ENCODE assay signal across 10 cellular contexts in genomic region chr17:21211825-21212479, GRCh38. TPM values are rescaled to one million over a fixed set of nuclear protein-coding genes. Genes with fewer than 3 reads are reported as not detected.
DNase-seq lines count a peak whose midpoint lies in the region; ATAC-seq, FAIRE-seq and TF ChIP-seq lines count a peak whose summit lies in the region.
"Had no signal": no experiment of that assay in that cellular context is flagged by ENCODE, and none has a peak within 500 bp of the region (broad histone marks: within the 10 kb centered on the region; RNA-seq: fewer than 3 reads in every experiment).

No MANE protein-coding gene starts in this region.

- peaks cover 3% of the 10 kb centered on the region for H3K36me3 Mint-ChIP-seq in activated naive CD8-positive, alpha-beta T cell
- H3K36me3 Mint-ChIP-seq in mesothelial cell of epicardium: peaks cover 4% of the 10 kb centered on the region

- POLR2A ChIA-PET in A549 (lab: Yijun Ruan, JAX): interaction anchor here (1.7 kb wide), 1 partner anchor 72 kb away, joined by 3 read pairs; no protein-coding TSS in a partner anchor

- no peaks in the 10 kb centered on the region for H3K9me3 ChIP-seq in A549

- TF ChIP-seq EP300 in A549 (IDR thresholded peaks at IDR 0.05): no peak

- CTCF ChIA-PET in A549 (lab: Yijun Ruan, JAX): interaction anchor here (0.6 to 2.5 kb wide), 8 partner anchors 10 to 300 kb away, joined by 3 to 7 read pairs (median 4); partner anchors contain the start of gene USP22

- no peak overlapping the region for H3K27ac ChIP-seq in A549

- FAIRE-seq in A549 (lab: Jason Lieb, UNC): no peak

- TF ChIP-seq CTCF in A549 (IDR thresholded peaks at IDR 0.05) (no peak), mesothelial cell of epicardium (IDR thresholded peaks at IDR 0.05; ENCODE audit: unreplicated experiment) (no peak)

- DNase-seq in A549 (ENCODE audit: low read depth in 1 of 2, low spot score in 1 of 2) (no peak), H7 (peak; percentile 26), mesothelial cell of epicardium (ENCODE audit: low spot score in 2 of 2, unreplicated experiment in 2 of 2) (no peak), mucosa of gallbladder (ENCODE audit: low spot score) (no peak), GM19238 (ENCODE audit: insufficient read length, low spot score) (no peak), GM03348 (ENCODE audit: low spot score) (no peak)
- DNase-seq: NCI-H774; stimulated activated CD8-positive, alpha-beta memory T cell treated with anti-CD3 and anti-CD28 coated beads, Interleukin-4, amount 100 ng/mL, for 48 hours had no signal

- H3K27ac Mint-ChIP-seq in activated naive CD8-positive, alpha-beta T cell: peak overlapping the region; percentile 34
- no peak overlapping the region for H3K27ac Mint-ChIP-seq in mesothelial cell of epicardium

- H3K4me1 Mint-ChIP-seq in activated naive CD8-positive, alpha-beta T cell (ENCODE audit: low read depth): peaks cover 52% of the 10 kb centered on the region
- peaks cover 35% of the 10 kb centered on the region for H3K4me1 Mint-ChIP-seq in mesothelial cell of epicardium

- no peaks in the 10 kb centered on the region for H3K27me3 ChIP-seq in H7 (ENCODE audit: control insufficient read depth, insufficient read depth, low read length)

- no peaks in the 10 kb centered on the region for H3K9me3 Mint-ChIP-seq in activated naive CD8-positive, alpha-beta T cell (ENCODE audit: low read depth)
- H3K9me3 Mint-ChIP-seq in mesothelial cell of epicardium: no peaks in the 10 kb centered on the region

- peak overlapping the region; percentile 96 for H3K4me3 Mint-ChIP-seq in activated naive CD8-positive, alpha-beta T cell
- peak overlapping the region; percentile 92 for H3K4me3 Mint-ChIP-seq in mesothelial cell of epicardium

- TF ChIP-seq POLR2A in A549 (IDR thresholded peaks at IDR 0.05; ENCODE audit: low read length): no peak

- no peak for TF ChIP-seq RAD21 in A549 (conservative IDR thresholded peaks at IDR 0.05 in 1 of 2, IDR thresholded peaks at IDR 0.05 in 1 of 2)

- H3K4me3 ChIP-seq in A549: no peak overlapping the region
- H3K4me3 ChIP-seq in H7 (ENCODE audit: insufficient read depth, low read depth, low read length): no peak overlapping the region

- WGBS in A549 (ENCODE audit: missing lambda C conversion rate): 96% methylated on average over 9 of the region's 9 CpGs

- no peak for ATAC-seq in A549
- no peak for ATAC-seq in GM21717 (IDR thresholded peaks at IDR 0.05; ENCODE audit: unreplicated experiment)

- peaks cover 9% of the 10 kb centered on the region for H3K36me3 ChIP-seq in H7 (replicated peaks; ENCODE audit: control insufficient read depth, insufficient read depth, low read length)

- H3K27me3 Mint-ChIP-seq in activated naive CD8-positive, alpha-beta T cell: no peaks in the 10 kb centered on the region
- no peaks in the 10 kb centered on the region for H3K27me3 Mint-ChIP-seq in mesothelial cell of epicardium (ENCODE audit: low read depth)

- H3K4me1 ChIP-seq in A549: peaks cover 29% of the 10 kb centered on the region

- peak overlapping the region; percentile 95 for H3K4me2 ChIP-seq in A549

TF ChIP-seq in A549, 52 proteins besides CTCF, POLR2A, EP300 and RAD21:
- TF ChIP-seq TP53 (CRISPR knock-in tag; IDR thresholded peaks at IDR 0.05): no peak
- TF ChIP-seq FOSL2 (IDR thresholded peaks at IDR 0.05): no peak
- TF ChIP-seq FOSL2 (CRISPR knock-in tag; IDR thresholded peaks at IDR 0.05): no peak
- TF ChIP-seq CBX2 (IDR thresholded peaks at IDR 0.05; ENCODE audit: borderline replicate concordance, low read depth): no peak
- no peak for TF ChIP-seq RNF2 (IDR thresholded peaks at IDR 0.05; ENCODE audit: borderline replicate concordance, low read depth)

RNA-seq across cellular contexts. Expression of gene TMEM11, which starts 2.0 kb away (rescaled TPM):
- polyA plus RNA-seq in A549 (2011; rRNA removed) (57.7 and 61.4 TPM in 2 replicates), A549 (2017; fragmentation: RNase III; extraction: RNeasy Plus Mini Kit Qiagen cat#74134 plus additional on column Dnase treatment) (61.0 to 69.5 TPM (median 62.0 TPM) in 3 replicates)
- 131 and 134 TPM in 2 replicates for polyA plus RNA-seq in A549 (2012; cell fraction: cytosol; rRNA removed)
- polyA plus RNA-seq in A549 (2012; cell fraction: nucleus; rRNA removed): 108 and 123 TPM in 2 replicates
- polyA minus RNA-seq in A549 (2011; rRNA and poly(A)+ RNA removed): 77.3 and 77.6 TPM in 2 replicates
- 24.2 and 26.1 TPM in 2 replicates for total RNA-seq in H7 (2014; rRNA removed; shearing (Covaris generic))
- total RNA-seq in mesothelial cell of epicardium (19.4 to 21.9 TPM (median 20.6 TPM) in 3 replicates), mucosa of gallbladder (20.3 TPM)

RNA-seq across cellular contexts. Expression of gene NATD1, which starts 41.3 kb away (rescaled TPM):
- polyA plus RNA-seq in A549 (2011; rRNA removed) (1.1 and 1.5 TPM in 2 replicates), A549 (2017; fragmentation: RNase III; extraction: RNeasy Plus Mini Kit Qiagen cat#74134 plus additional on column Dnase treatment) (1.0 to 1.6 TPM (median 1.3 TPM) in 3 replicates)
- 0.61 and 1.0 TPM in 2 replicates for polyA plus RNA-seq in A549 (2012; cell fraction: cytosol; rRNA removed)
- 1.0 and 1.3 TPM in 2 replicates for polyA plus RNA-seq in A549 (2012; cell fraction: nucleus; rRNA removed)
- 1.3 and 1.5 TPM in 2 replicates for polyA minus RNA-seq in A549 (2011; rRNA and poly(A)+ RNA removed)
- total RNA-seq in H7 (2014; rRNA removed; shearing (Covaris generic)): 12.3 and 12.9 TPM in 2 replicates
- total RNA-seq in mesothelial cell of epicardium (12.3 to 12.7 TPM (median 12.7 TPM) in 3 replicates), mucosa of gallbladder (20.6 TPM)
